9 cellular contexts compared by ENCODE assay signal in the genomic region with DNA sequence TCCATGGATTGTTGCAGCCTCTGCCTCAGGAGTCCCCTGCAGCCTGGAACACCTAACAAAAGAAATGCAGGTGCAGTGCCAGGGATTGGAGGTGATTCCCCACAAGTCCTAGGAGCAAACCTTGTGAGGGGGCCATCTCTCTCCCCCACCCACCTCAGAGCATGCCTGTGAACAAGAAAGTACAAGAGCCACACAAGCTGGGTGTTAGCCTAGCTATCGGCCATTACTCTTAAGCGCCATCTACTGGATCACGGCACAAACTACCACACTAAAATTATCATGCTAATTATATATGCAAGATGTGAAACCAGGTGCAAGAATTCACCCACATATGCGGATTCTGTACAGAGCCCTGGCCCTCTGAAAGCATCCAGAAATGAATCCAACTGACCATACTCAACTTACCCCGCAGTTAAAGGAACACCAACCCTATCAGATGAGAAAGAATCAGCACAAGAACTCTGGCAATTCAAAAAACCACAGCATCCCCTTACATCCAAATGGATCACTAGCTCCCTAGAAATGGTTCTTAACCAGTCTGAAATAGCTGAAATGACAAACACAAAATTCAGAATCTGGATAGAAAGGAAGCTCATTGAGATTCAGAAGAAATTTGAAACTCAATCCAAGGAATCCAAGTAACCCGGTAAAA. TPM values are rescaled to one million over a fixed set of nuclear protein-coding genes. Genes with fewer than 3 reads are reported as not detected.
DNase-seq lines count a peak whose midpoint lies in the region; ATAC-seq and TF ChIP-seq lines count a peak whose summit lies in the region.
"Had no signal": no experiment of that assay in that cellular context is flagged by ENCODE, and none has a peak within 500 bp of the region (broad histone marks: within the 10 kb centered on the region; RNA-seq: fewer than 3 reads in every experiment).

No MANE protein-coding gene starts in this region.

- TF ChIP-seq POLR2A in Peyer's patch (IDR thresholded peaks at IDR 0.05) (no peak), prostate gland (IDR thresholded peaks at IDR 0.05) (no peak)

- peak; percentile 37 to 85 (median 71) for TF ChIP-seq CTCF in Peyer's patch (IDR thresholded peaks at IDR 0.05)
- TF ChIP-seq CTCF in prostate gland (IDR thresholded peaks at IDR 0.05): peak in 2 of 4 experiments; percentile 34 to 63

- no peaks in the 10 kb centered on the region for H3K36me3 ChIP-seq in Peyer's patch
- H3K36me3 ChIP-seq in prostate gland: no peaks in the 10 kb centered on the region

- no peak for TF ChIP-seq EP300 in Ishikawa (IDR thresholded peaks at IDR 0.05; ENCODE audit: borderline replicate concordance)

- intact Hi-C loops in prostate gland (cut with DNase I): no loop called here

- H3K27ac ChIP-seq in Peyer's patch (no peak overlapping the region), prostate gland (no peak overlapping the region)

- WGBS in prostate gland: 14% methylated on average over 6 of the region's 6 CpGs

- peak; percentile 66 for TF ChIP-seq RAD21 in Ishikawa (IDR thresholded peaks at IDR 0.05; ENCODE audit: low read depth)

- peak; percentile 66 for ATAC-seq in GM19438 (IDR thresholded peaks at IDR 0.05; ENCODE audit: low read depth, unreplicated experiment)
- ATAC-seq in GM21723 (IDR thresholded peaks at IDR 0.05; ENCODE audit: unreplicated experiment): no peak

- DNase-seq in COLO668 (lab: John Stamatoyannopoulos, UW; ENCODE audit: unreplicated experiment): peak; percentile 48
- peak; percentile 40 to 69 (median 56) for DNase-seq in Peyer's patch
- peak; percentile 32 for DNase-seq in activated gamma-delta T cell treated with anti-CD3 and anti-CD28 coated beads, Interleukin-2, amount 50 U/mL, for 16 hours (ENCODE audit: low read depth)
- peak; percentile 66 for DNase-seq in glomerular visceral epithelial cell (ENCODE audit: extremely low spot score)
- DNase-seq in prostate gland (ENCODE audit: low spot score): peak; percentile 17

- no peaks in the 10 kb centered on the region for H3K9me3 ChIP-seq in Peyer's patch
- H3K9me3 ChIP-seq in prostate gland: no peaks in the 10 kb centered on the region

- H3K4me3 ChIP-seq in Peyer's patch (no peak overlapping the region), prostate gland (no peak overlapping the region)

- no peaks in the 10 kb centered on the region for H3K27me3 ChIP-seq in Peyer's patch
- H3K27me3 ChIP-seq in prostate gland (replicated peaks; ENCODE audit: insufficient read depth): no peaks in the 10 kb centered on the region

- H3K4me1 ChIP-seq in Peyer's patch (peaks cover 0 to 7% (median 0%) of the 10 kb centered on the region in 4 donors), prostate gland (replicated peaks) (no peaks in the 10 kb centered on the region)

TF ChIP-seq in Ishikawa, 13 proteins besides CTCF, POLR2A, EP300 and RAD21:
- TF ChIP-seq TAF1 (IDR thresholded peaks at IDR 0.05; ENCODE audit: low read depth) (no peak), YY1 (IDR thresholded peaks at IDR 0.05; ENCODE audit: low read depth) (peak; percentile 77)

RNA-seq across cellular contexts. Expression of a gene that starts 16.5 kb away (rescaled TPM):
- total RNA-seq in Peyer's patch (100 to 1,000 TPM in 3 of 4 donors, 10 to 100 TPM in 1; 20.6 to 281 (median 209) TPM), prostate gland (1 to 10 TPM in 1 of 2 donors, under 1 TPM in 1; 0.23 to 1.5 TPM)
- total RNA-seq: T-helper 1 cell treated with Interleukin-12 subunit alpha and Interleukin-12 subunit beta and Interleukin-4 antibody, amounts not matched to agents 30 ng/mL and 1 ng/mL, for 36 hours had no signal

RNA-seq across cellular contexts. Expression of a gene that starts 38.1 kb away (rescaled TPM):
- 10 to 100 TPM; 29.7 to 39.9 (median 34.8) TPM for total RNA-seq in Peyer's patch
- 10 to 100 TPM; 25.6 to 42.7 TPM for total RNA-seq in prostate gland

Comparison
In these comparisons a context has a peak if more than half of its experiments do, and no peak if none do; other contexts are left out.
1. RNA of a gene that starts 16.5 kb away (total RNA-seq): 20.6 to 281 TPM in Peyer's patch; 0.23 to 1.5 TPM in prostate gland; every median in the first group is over 4 times any median in the second.
2. Peak in every context shown above with its lines, with median percentiles within 50 percentile points of each other: DNase-seq.